Comparison of ENCODE assay signal across 10 cellular contexts in genomic region chr6:108797951-108798671, GRCh38. TPM values are rescaled to one million over a fixed set of nuclear protein-coding genes. Genes with fewer than 3 reads are reported as not detected.
DNase-seq lines count a peak whose midpoint lies in the region; ATAC-seq, FAIRE-seq and TF ChIP-seq lines count a peak whose summit lies in the region.
"Had no signal": no experiment of that assay in that cellular context is flagged by ENCODE, and none has a peak within 500 bp of the region (broad histone marks: within the 10 kb centered on the region; RNA-seq: fewer than 3 reads in every experiment).

No MANE protein-coding gene starts in this region.

- H3K4me3 ChIP-seq in astrocyte (ENCODE audit: insufficient read depth, low read depth, low read length) = no peak overlapping the region
- H3K4me3 ChIP-seq: adrenal gland had no signal

- FAIRE-seq in astrocyte (lab: Jason Lieb, UNC) = no peak
- FAIRE-seq: urothelium cell line had no signal

- H3K27me3 ChIP-seq in astrocyte (ENCODE audit: insufficient read depth, low read length) = no peaks in the 10 kb centered on the region
- H3K27me3 ChIP-seq: adrenal gland had no signal

- no peak overlapping the region for H3K4me2 ChIP-seq in astrocyte (ENCODE audit: low read length)

- H3K9me3 ChIP-seq in astrocyte (ENCODE audit: insufficient read depth, low read depth, low read length) = no peaks in the 10 kb centered on the region
- H3K9me3 ChIP-seq: adrenal gland had no signal

- peaks cover 17% of the 10 kb centered on the region for H3K4me1 Mint-ChIP-seq in astrocyte (ENCODE audit: low read depth, unreplicated experiment)
- H3K4me1 Mint-ChIP-seq in memory B cell = peaks cover 8% of the 10 kb centered on the region
- H3K4me1 Mint-ChIP-seq in stimulated activated memory B cell treated with anti-CD40 and anti-IgM and Interleukin-4, amounts not matched to agents 10 μg/mL and 1 μg/mL and 100 μg/mL, for 72 hours = peaks cover 17% of the 10 kb centered on the region

- H3K27ac Mint-ChIP-seq in astrocyte (ENCODE audit: unreplicated experiment) (no peak overlapping the region), memory B cell (no peak overlapping the region)
- H3K27ac Mint-ChIP-seq in stimulated activated memory B cell treated with anti-CD40 and anti-IgM and Interleukin-4, amounts not matched to agents 10 μg/mL and 1 μg/mL and 100 μg/mL, for 72 hours = no peak overlapping the region

- in situ Hi-C loops in ACHN (cut with HindIII; ENCODE audit: low pct_ligation_motif_present, low pct_unique_long_range_greater_than_20kb, low sequenced_read_pairs) = no loop called here

- no peaks in the 10 kb centered on the region for H3K4me1 ChIP-seq in astrocyte (ENCODE audit: insufficient read depth, low read length)

- H4K20me1 ChIP-seq in astrocyte (ENCODE audit: insufficient read depth, low read length) = no peaks in the 10 kb centered on the region

- H3K27ac ChIP-seq in astrocyte (ENCODE audit: low read depth, low read length) = no peak overlapping the region

- no peaks in the 10 kb centered on the region for H3K36me3 Mint-ChIP-seq in astrocyte (ENCODE audit: low read depth, unreplicated experiment)
- H3K36me3 Mint-ChIP-seq in memory B cell = no peaks in the 10 kb centered on the region
- no peaks in the 10 kb centered on the region for H3K36me3 Mint-ChIP-seq in stimulated activated memory B cell treated with anti-CD40 and anti-IgM and Interleukin-4, amounts not matched to agents 10 μg/mL and 1 μg/mL and 100 μg/mL, for 72 hours

- no peak for ATAC-seq in memory B cell (ENCODE audit: low read depth)
- no peak for ATAC-seq in stimulated activated memory B cell treated with anti-CD40 and anti-IgM and Interleukin-4, amounts not matched to agents 10 μg/mL and 1 μg/mL and 100 μg/mL, for 72 hours

- H3K9me3 Mint-ChIP-seq in astrocyte (ENCODE audit: unreplicated experiment) = no peaks in the 10 kb centered on the region
- no peaks in the 10 kb centered on the region for H3K9me3 Mint-ChIP-seq in memory B cell
- H3K9me3 Mint-ChIP-seq in stimulated activated memory B cell treated with anti-CD40 and anti-IgM and Interleukin-4, amounts not matched to agents 10 μg/mL and 1 μg/mL and 100 μg/mL, for 72 hours = no peaks in the 10 kb centered on the region

- DNase-seq in ACHN = peak; percentile 94
- DNase-seq in HK-2 (ENCODE audit: unreplicated experiment) = peak; percentile 51
- no peak for DNase-seq in astrocyte (ENCODE audit: low read depth)
- no peak for DNase-seq in memory B cell (ENCODE audit: low spot score in 2 of 2)
- no peak for DNase-seq in GM03348 (ENCODE audit: low spot score)
- no peak for DNase-seq in NCI-H2171 treated with DMSO at 0.1 percent for 48 hours (lab: John Stamatoyannopoulos, UW)
- DNase-seq in NK-92 (lab: John Stamatoyannopoulos, UW; ENCODE audit: unreplicated experiment) = no peak

- H3K27me3 Mint-ChIP-seq in astrocyte (ENCODE audit: low read depth, unreplicated experiment) (peaks cover 5% of the 10 kb centered on the region), memory B cell (peaks cover 7% of the 10 kb centered on the region)
- H3K27me3 Mint-ChIP-seq in stimulated activated memory B cell treated with anti-CD40 and anti-IgM and Interleukin-4, amounts not matched to agents 10 μg/mL and 1 μg/mL and 100 μg/mL, for 72 hours = peaks cover 15% of the 10 kb centered on the region

- no peak overlapping the region for H3K4me3 Mint-ChIP-seq in astrocyte (ENCODE audit: unreplicated experiment)
- peak overlapping the region; percentile 30 for H3K4me3 Mint-ChIP-seq in memory B cell
- no peak overlapping the region for H3K4me3 Mint-ChIP-seq in stimulated activated memory B cell treated with anti-CD40 and anti-IgM and Interleukin-4, amounts not matched to agents 10 μg/mL and 1 μg/mL and 100 μg/mL, for 72 hours

- peak overlapping the region; percentile 47 for H2AFZ ChIP-seq in astrocyte (ENCODE audit: low read depth, low read length)

- H3K9ac ChIP-seq in astrocyte (ENCODE audit: low read length) = no peak overlapping the region

- no peaks in the 10 kb centered on the region for H3K79me2 ChIP-seq in astrocyte (ENCODE audit: insufficient read depth, low read length)

- H3K36me3 ChIP-seq in astrocyte (ENCODE audit: insufficient read depth, low read length) = no peaks in the 10 kb centered on the region
- H3K36me3 ChIP-seq: adrenal gland had no signal

- TF ChIP-seq CTCF in astrocyte (IDR thresholded peaks at IDR 0.05; ENCODE audit: insufficient read depth, low read depth, low read length) = no peak

RNA-seq across cellular contexts. Expression of gene ARMC2, which starts 50.1 kb away (rescaled TPM):
- total RNA-seq in astrocyte = 5.2 and 7.1 TPM in 2 replicates

Comparison
In these comparisons a context has a peak if more than half of its experiments do, and no peak if none do; other contexts are left out.
1. DNase-seq: peak in ACHN (single experiment) and HK-2 (single experiment); none in astrocyte (single experiment), memory B cell (0 of 2), GM03348 (single experiment), NCI-H2171 treated with DMSO at 0.1 percent for 48 hours (single experiment) and NK-92 (single experiment).